ENCODE assay signal across 1 cellular context in genomic region chr10:102394079-102394800, GRCh38.
A peak's percentile ranks its signal among the peaks of the same experiment; 100 is the strongest.
TF ChIP-seq lines count a peak whose summit lies in the region.

No MANE protein-coding gene starts in this region.

TF ChIP-seq in HEK293, 187 proteins besides CTCF, POLR2A, EP300 and RAD21 (continued from another document and continues in another):
- TF ChIP-seq ZNF639 (tag by site-specific recombination; IDR thresholded peaks at IDR 0.05) (peak; percentile 44; the same call in 1 of the 2 replicates), REST (tag by site-specific recombination; IDR thresholded peaks at IDR 0.05) (peak; percentile 97), MYNN (tag by site-specific recombination; IDR thresholded peaks at IDR 0.05; ENCODE audit: borderline replicate concordance) (no peak), ZNF580 (tag by site-specific recombination; IDR thresholded peaks at IDR 0.05) (no peak), KLF10 (tag by site-specific recombination; IDR thresholded peaks at IDR 0.05) (peak; percentile 93), ATF2 (tag by site-specific recombination; IDR thresholded peaks at IDR 0.05; ENCODE audit: low read depth) (peak; percentile 48), ZNF292 (tag by site-specific recombination; IDR thresholded peaks at IDR 0.05; ENCODE audit: borderline replicate concordance, low read depth) (no peak), ZNF398 (tag by site-specific recombination; IDR thresholded peaks at IDR 0.05) (peak; percentile 57), FEZF1 (tag by site-specific recombination; IDR thresholded peaks at IDR 0.05) (no peak), ZNF544 (tag by site-specific recombination; IDR thresholded peaks at IDR 0.05) (no peak), ZNF433 (tag by site-specific recombination; IDR thresholded peaks at IDR 0.05; ENCODE audit: low read depth) (no peak), ZNF768 (tag by site-specific recombination; IDR thresholded peaks at IDR 0.05) (no peak), ZXDB (tag by site-specific recombination; IDR thresholded peaks at IDR 0.05) (peak; percentile 92), ZNF518A (tag by site-specific recombination; conservative IDR thresholded peaks at IDR 0.05; ENCODE audit: low read depth) (0 out of 2 replicates have a peak, but pooled peaks have one; percentile 23), ZSCAN16 (tag by site-specific recombination; IDR thresholded peaks at IDR 0.05) (no peak), ZNF391 (tag by site-specific recombination; IDR thresholded peaks at IDR 0.05; ENCODE audit: borderline replicate concordance, low read depth) (peak; percentile 71; the same call in 1 of the 2 replicates), ZNF510 (tag by site-specific recombination; IDR thresholded peaks at IDR 0.05; ENCODE audit: insufficient replicate concordance) (no peak), ZNF18 (tag by site-specific recombination; IDR thresholded peaks at IDR 0.05) (0 out of 2 replicates have a peak, but pooled peaks have one; percentile 33), HIC1 (tag by site-specific recombination; IDR thresholded peaks at IDR 0.05) (no peak), ZNF664 (tag by site-specific recombination; IDR thresholded peaks at IDR 0.05) (no peak), ZBTB10 (tag by site-specific recombination; IDR thresholded peaks at IDR 0.05) (peak; percentile 100), ZNF777 (tag by site-specific recombination; IDR thresholded peaks at IDR 0.05; ENCODE audit: borderline replicate concordance) (peak; percentile 60; the same call in 1 of the 2 replicates), WT1 (tag by site-specific recombination; IDR thresholded peaks at IDR 0.05) (peak; percentile 54), ZNF394 (tag by site-specific recombination; IDR thresholded peaks at IDR 0.05; ENCODE audit: borderline replicate concordance) (peak; percentile 54), ZNF843 (tag by site-specific recombination; IDR thresholded peaks at IDR 0.05) (peak; percentile 55; the same call in 1 of the 2 replicates), KLF17 (tag by site-specific recombination; IDR thresholded peaks at IDR 0.05) (peak; percentile 55), KLF1 (tag by site-specific recombination; IDR thresholded peaks at IDR 0.05) (peak; percentile 55), ZBTB26 (tag by site-specific recombination; optimal IDR thresholded peaks at IDR 0.05) (peak; percentile 95), ZBTB21 (tag by site-specific recombination; IDR thresholded peaks at IDR 0.05) (peak; percentile 99), ZNF548 (tag by site-specific recombination; IDR thresholded peaks at IDR 0.05) (no peak)
